12 cellular contexts compared by ENCODE assay signal in genomic region chr10:28587270-28587969, GRCh38. TPM values are rescaled to one million over a fixed set of nuclear protein-coding genes. Genes with fewer than 3 reads are reported as not detected.
DNase-seq lines count a peak whose midpoint lies in the region; ATAC-seq and TF ChIP-seq lines count a peak whose summit lies in the region.
"Had no signal": no experiment of that assay in that cellular context is flagged by ENCODE, and none has a peak within 500 bp of the region (broad histone marks: within the 10 kb centered on the region; RNA-seq: fewer than 3 reads in every experiment).

No MANE protein-coding gene starts in this region.

- peaks cover 64 to 87% of the 10 kb centered on the region in 2 experiments for H3K36me3 ChIP-seq in HEK293 (ENCODE audit: control insufficient read depth in 2 of 2, insufficient read depth in 1 of 2, low read length in 2 of 2)
- peaks cover 12 to 32% (median 15%) of the 10 kb centered on the region in 3 donors for H3K36me3 ChIP-seq in skeletal muscle tissue (ENCODE audit: control insufficient read depth in 3 of 3, insufficient read depth in 3 of 3, low read length in 3 of 3)

- H3K4me1 ChIP-seq in HEK293 (ENCODE audit: control insufficient read depth, insufficient read depth, low read length) (peaks cover 17% of the 10 kb centered on the region), skeletal muscle tissue (ENCODE audit: control insufficient read depth in 3 of 3, insufficient read depth in 3 of 3, low read length in 3 of 3) (peaks cover 13 to 15% (median 14%) of the 10 kb centered on the region in 3 donors)

- no peak overlapping the region for H3K27ac Mint-ChIP-seq in activated T-helper 2 cell treated with anti-CD3 and anti-CD28 coated beads, Interferon-gamma antibody, Interleukin-2, Interleukin-4, amounts not matched to agents 10 μg/mL and 5 μg/mL and 100 μg/mL, durations not matched to agents 14 hours and 24 hours and 36 hours
- H3K27ac Mint-ChIP-seq: activated CD4-positive, alpha-beta T cell treated with anti-CD3 and anti-CD28 coated beads, Interleukin-2, amount 10 ng/mL, durations not matched to agents 7 days and 5 days had no signal

- H3K27ac ChIP-seq in HEK293 (ENCODE audit: extremely low read depth, low read depth, low read length) (no peak overlapping the region), skeletal muscle tissue (ENCODE audit: low read depth, low read length) (no peak overlapping the region)

- POLR2A ChIA-PET in HEK293 (lab: Yijun Ruan, JAX) = no interaction called here

- H3K4me3 ChIP-seq in HEK293 (ENCODE audit: low read depth, low read length) (no peak overlapping the region), skeletal muscle tissue (ENCODE audit: low read length in 3 of 3) (no peak overlapping the region)

- peaks cover 76% of the 10 kb centered on the region for H3K36me3 Mint-ChIP-seq in activated T-helper 2 cell treated with anti-CD3 and anti-CD28 coated beads, Interferon-gamma antibody, Interleukin-2, Interleukin-4, amounts not matched to agents 10 μg/mL and 5 μg/mL and 100 μg/mL, durations not matched to agents 14 hours and 24 hours and 36 hours (ENCODE audit: low read depth)

- peak overlapping the region in 2 of 3 donors; percentile 4 to 12 for H3K9ac ChIP-seq in skeletal muscle tissue (ENCODE audit: low read depth in 1 of 3, low read length in 3 of 3)

- intact Hi-C loops in left ventricle myocardium superior (cut with micrococcal nuclease) = no loop called here
- intact Hi-C loops in activated T-helper 2 cell treated with anti-CD3 and anti-CD28 coated beads, Interferon-gamma antibody, Interleukin-2, Interleukin-4, amounts not matched to agents 10 μg/mL and 5 μg/mL and 100 μg/mL, durations not matched to agents 14 hours and 24 hours and 36 hours (cut with micrococcal nuclease) = no loop called here

- H3K4me1 Mint-ChIP-seq in activated T-helper 2 cell treated with anti-CD3 and anti-CD28 coated beads, Interferon-gamma antibody, Interleukin-2, Interleukin-4, amounts not matched to agents 10 μg/mL and 5 μg/mL and 100 μg/mL, durations not matched to agents 14 hours and 24 hours and 36 hours (ENCODE audit: low read depth) = peaks cover 28% of the 10 kb centered on the region

- H3K9me3 Mint-ChIP-seq in activated T-helper 2 cell treated with anti-CD3 and anti-CD28 coated beads, Interferon-gamma antibody, Interleukin-2, Interleukin-4, amounts not matched to agents 10 μg/mL and 5 μg/mL and 100 μg/mL, durations not matched to agents 14 hours and 24 hours and 36 hours = no peaks in the 10 kb centered on the region
- H3K9me3 Mint-ChIP-seq: activated CD4-positive, alpha-beta T cell treated with anti-CD3 and anti-CD28 coated beads, Interleukin-2, amount 10 ng/mL, durations not matched to agents 7 days and 5 days had no signal

- no peaks in the 10 kb centered on the region for H3K9me3 ChIP-seq in HEK293 (ENCODE audit: control insufficient read depth, insufficient read depth, low read depth, low read length)
- H3K9me3 ChIP-seq in skeletal muscle tissue (ENCODE audit: control insufficient read depth in 3 of 3, low read length in 3 of 3) = no peaks in the 10 kb centered on the region

- H3K27me3 ChIP-seq in skeletal muscle tissue (ENCODE audit: control insufficient read depth in 3 of 3, insufficient read depth in 3 of 3, low read length in 3 of 3) = no peaks in the 10 kb centered on the region

- ATAC-seq in left ventricle myocardium superior = peak; percentile 44
- ATAC-seq in HG03469 (IDR thresholded peaks at IDR 0.05; ENCODE audit: unreplicated experiment) = no peak
- no peak for ATAC-seq in HG03565 (IDR thresholded peaks at IDR 0.05; ENCODE audit: unreplicated experiment)

- CTCF ChIA-PET in HEK293 (lab: Yijun Ruan, JAX) = interaction anchor here (1.6 kb wide), 1 partner anchor 9 kb away, joined by 3 read pairs; no protein-coding TSS in a partner anchor

- no peaks in the 10 kb centered on the region for H3K27me3 Mint-ChIP-seq in activated T-helper 2 cell treated with anti-CD3 and anti-CD28 coated beads, Interferon-gamma antibody, Interleukin-2, Interleukin-4, amounts not matched to agents 10 μg/mL and 5 μg/mL and 100 μg/mL, durations not matched to agents 14 hours and 24 hours and 36 hours (ENCODE audit: low read depth)
- H3K27me3 Mint-ChIP-seq: activated CD4-positive, alpha-beta T cell treated with anti-CD3 and anti-CD28 coated beads, Interleukin-2, amount 10 ng/mL, durations not matched to agents 7 days and 5 days had no signal

- no peak for TF ChIP-seq CTCF in HEK293 (tag by site-specific recombination; IDR thresholded peaks at IDR 0.05)

- DNase-seq in astrocyte of the hippocampus (ENCODE audit: low read depth, low spot score) = peak; percentile 22
- no peak for DNase-seq in left ventricle myocardium superior
- DNase-seq in activated T-helper 2 cell treated with anti-CD3 and anti-CD28 coated beads, Interferon-gamma antibody, Interleukin-2, Interleukin-4, amounts not matched to agents 10 μg/mL and 5 μg/mL and 100 μg/mL, durations not matched to agents 14 hours and 24 hours and 36 hours (ENCODE audit: low spot score) = no peak
- no peak for DNase-seq in glomerular visceral epithelial cell (ENCODE audit: extremely low spot score)
- DNase-seq: activated CD4-positive, alpha-beta T cell treated with anti-CD3 and anti-CD28 coated beads, Interleukin-2, amount 10 ng/mL, durations not matched to agents 7 days and 5 days; activated naive CD4-positive, alpha-beta T cell treated with anti-CD3 and anti-CD28 coated beads, Interleukin-2, amount 50 U/mL, for 16 hours; NCI-H1048; NCI-H526 had no signal

- no peak overlapping the region for H3K4me3 Mint-ChIP-seq in activated T-helper 2 cell treated with anti-CD3 and anti-CD28 coated beads, Interferon-gamma antibody, Interleukin-2, Interleukin-4, amounts not matched to agents 10 μg/mL and 5 μg/mL and 100 μg/mL, durations not matched to agents 14 hours and 24 hours and 36 hours (ENCODE audit: low read depth)
- H3K4me3 Mint-ChIP-seq: activated CD4-positive, alpha-beta T cell treated with anti-CD3 and anti-CD28 coated beads, Interleukin-2, amount 10 ng/mL, durations not matched to agents 7 days and 5 days had no signal

TF ChIP-seq in HEK293, 187 proteins besides CTCF, POLR2A, EP300 and RAD21:
- no peak for TF ChIP-seq SP3 (tag by site-specific recombination; IDR thresholded peaks at IDR 0.05)
- peak; percentile 74 for TF ChIP-seq PRDM6 (tag by site-specific recombination; IDR thresholded peaks at IDR 0.05)
- no peak for TF ChIP-seq ZNF174 (tag by site-specific recombination; IDR thresholded peaks at IDR 0.05)
- TF ChIP-seq SCRT2 (tag by site-specific recombination; IDR thresholded peaks at IDR 0.05) = no peak
- TF ChIP-seq ZNF558 (tag by site-specific recombination; IDR thresholded peaks at IDR 0.05) = no peak
TF ChIP-seq in HEK293: peak in this region for 1.

RNA-seq across cellular contexts. Expression of gene WAC, which starts 54.5 kb away (rescaled TPM):
- total RNA-seq in left ventricle myocardium superior (120 TPM), skeletal muscle tissue (78.3 TPM)
- total RNA-seq in activated T-helper 2 cell treated with anti-CD3 and anti-CD28 coated beads, Interferon-gamma antibody, Interleukin-2, Interleukin-4, amounts not matched to agents 10 μg/mL and 5 μg/mL and 100 μg/mL, durations not matched to agents 14 hours and 24 hours and 36 hours = 126 and 130 TPM in 2 replicates
